8 cellular contexts compared by ENCODE assay signal in the genomic region with DNA sequence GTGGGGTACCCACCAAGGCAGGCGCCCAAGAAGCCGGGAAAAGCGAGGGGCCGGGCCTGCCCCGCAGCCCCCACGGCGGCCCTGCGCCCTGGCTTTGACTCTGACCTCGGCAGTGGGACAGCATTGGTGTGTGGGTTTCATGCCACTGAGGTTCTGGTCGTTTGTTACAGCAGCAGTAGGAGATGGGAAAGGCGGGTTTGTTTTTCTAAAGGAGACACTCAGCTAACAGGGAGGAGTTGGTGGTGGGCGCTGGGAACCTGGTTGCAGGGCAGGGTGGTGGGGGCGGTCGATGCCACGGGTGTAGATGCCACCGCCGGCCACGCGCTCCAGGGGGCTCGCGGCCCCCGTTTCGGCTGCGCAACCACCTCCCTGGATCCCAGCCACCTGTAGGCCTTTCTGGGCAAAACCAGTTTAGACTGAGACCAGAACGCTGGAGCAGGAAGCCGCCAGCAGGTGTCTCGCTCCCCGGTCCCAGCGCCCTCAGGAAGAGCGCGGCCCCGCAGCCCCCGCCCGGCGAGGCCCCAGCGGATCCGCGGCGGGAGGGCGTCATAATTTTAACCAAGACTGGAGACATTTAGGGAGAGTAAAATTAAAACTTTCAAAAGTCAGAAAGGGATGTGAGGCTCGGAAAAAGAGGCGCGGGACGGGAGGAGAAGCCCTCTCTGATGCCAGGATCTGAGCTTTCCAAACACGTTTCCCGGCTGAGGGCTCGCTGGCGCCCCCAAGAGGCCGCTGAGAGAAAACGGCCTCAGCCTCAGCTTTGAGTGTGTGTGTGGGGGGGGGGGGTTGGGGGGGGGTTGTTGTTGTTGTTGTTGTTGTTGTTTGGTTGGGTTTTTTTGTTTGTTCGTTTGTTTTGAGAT. TPM values are rescaled to one million over a fixed set of nuclear protein-coding genes. Genes with fewer than 3 reads are reported as not detected.
DNase-seq lines count a peak whose midpoint lies in the region; ATAC-seq and TF ChIP-seq lines count a peak whose summit lies in the region.

No MANE protein-coding gene starts in this region.

- intact Hi-C loops in CD4-positive, alpha-beta memory T cell (cut with micrococcal nuclease): loop anchor here (1.0 kb wide), 1 partner anchor 388 kb away; no protein-coding TSS in a partner anchor
- intact Hi-C loops in Panc1 (cut with micrococcal nuclease; ENCODE audit: unreplicated experiment): no loop called here

- ATAC-seq in GM21367 (IDR thresholded peaks at IDR 0.05; ENCODE audit: unreplicated experiment): peak; percentile 82
- peak; percentile 99 for ATAC-seq in Panc1

- H3K27ac Mint-ChIP-seq in CD4-positive, alpha-beta memory T cell: no peak overlapping the region
- H3K27ac Mint-ChIP-seq in osteocyte (ENCODE audit: unreplicated experiment) (peak overlapping the region; percentile 76), type B pancreatic cell (no peak overlapping the region)

- no peaks in the 10 kb centered on the region for H3K9me3 ChIP-seq in CD4-positive, alpha-beta memory T cell (ENCODE audit: control insufficient read depth in 1 of 2, low read length in 2 of 2)
- no peaks in the 10 kb centered on the region for H3K9me3 ChIP-seq in Panc1 (ENCODE audit: control insufficient read depth, insufficient read depth, low read depth, low read length)

- peak in 4 of 5 donors; percentile 15 to 41 (median 40) for DNase-seq in CD4-positive, alpha-beta memory T cell
- DNase-seq in Panc1 (ENCODE audit: low read depth, low spot score) (peak; percentile 51), germinal center (ENCODE audit: low spot score) (peak; percentile 71), osteocyte (ENCODE audit: extremely low spot score, unreplicated experiment) (peak; percentile 92), type B pancreatic cell (ENCODE audit: extremely low spot score, unreplicated experiment) (peak; percentile 83)
- peak in 3 of 4 experiments; percentile 6 to 17 (median 12) for DNase-seq in activated naive CD4-positive, alpha-beta T cell (lab: John Stamatoyannopoulos, UW)

- no peaks in the 10 kb centered on the region for H3K9me3 Mint-ChIP-seq in CD4-positive, alpha-beta memory T cell
- H3K9me3 Mint-ChIP-seq in osteocyte (ENCODE audit: unreplicated experiment): no peaks in the 10 kb centered on the region
- H3K9me3 Mint-ChIP-seq in type B pancreatic cell: no peaks in the 10 kb centered on the region

- TF ChIP-seq CTCF in Panc1 (IDR thresholded peaks at IDR 0.05) (peak; percentile 95), osteocyte (IDR thresholded peaks at IDR 0.05) (peak; percentile 79), type B pancreatic cell (conservative IDR thresholded peaks at IDR 0.05) (peak; percentile 80)

- H3K4me1 ChIP-seq in CD4-positive, alpha-beta memory T cell (ENCODE audit: insufficient read depth, low read length): no peaks in the 10 kb centered on the region
- H3K4me1 ChIP-seq in Panc1 (ENCODE audit: control insufficient read depth, insufficient read depth, low read length): 0 out of 2 replicates have a peak, but pooled peaks cover 2% of the 10 kb centered on the region

- peak overlapping the region in 1 of 2 donors; percentile 9 for H3K4me3 ChIP-seq in CD4-positive, alpha-beta memory T cell (ENCODE audit: low read length in 2 of 2)
- peak overlapping the region; percentile 47 to 50 for H3K4me3 ChIP-seq in Panc1 (ENCODE audit: low read depth in 2 of 2, low read length in 2 of 2)

- TF ChIP-seq EP300 in Ishikawa (IDR thresholded peaks at IDR 0.05; ENCODE audit: borderline replicate concordance): no peak

- peaks cover 4 to 16% of the 10 kb centered on the region in 2 donors for H3K27me3 Mint-ChIP-seq in CD4-positive, alpha-beta memory T cell
- H3K27me3 Mint-ChIP-seq in osteocyte (ENCODE audit: unreplicated experiment) (peaks cover 4% of the 10 kb centered on the region), type B pancreatic cell (peaks cover 3% of the 10 kb centered on the region)

- POLR2A ChIA-PET in CD4-positive, alpha-beta memory T cell (lab: Charles Lee; ENCODE audit: partially characterized antibody): no interaction called here
- POLR2A ChIA-PET in Panc1 (lab: Charles Lee): interaction anchor here (0.5 to 0.6 kb wide), 4 partner anchors 9 to 106 kb away, joined by 3 to 9 read pairs (median 3); partner anchors contain the start of gene AFG3L2

- peak overlapping the region in 7 of 8 donors; percentile 43 to 77 (median 71) for H3K4me3 Mint-ChIP-seq in CD4-positive, alpha-beta memory T cell
- peak overlapping the region; percentile 81 for H3K4me3 Mint-ChIP-seq in osteocyte (ENCODE audit: unreplicated experiment)
- peak overlapping the region; percentile 82 for H3K4me3 Mint-ChIP-seq in type B pancreatic cell

- no peaks in the 10 kb centered on the region for H3K36me3 ChIP-seq in CD4-positive, alpha-beta memory T cell (ENCODE audit: insufficient read depth, low read length)
- H3K36me3 ChIP-seq in Panc1 (ENCODE audit: control insufficient read depth, insufficient read depth, low read length): no peaks in the 10 kb centered on the region

- CTCF ChIA-PET in CD4-positive, alpha-beta memory T cell (lab: Charles Lee; ENCODE audit: partially characterized antibody): interaction anchor here (0.8 to 2.1 kb wide), 8 partner anchors 8 to 121 kb away, joined by 3 to 8 read pairs (median 4); no protein-coding TSS in a partner anchor
- CTCF ChIA-PET in Panc1 (lab: Charles Lee): interaction anchor here (0.6 to 0.9 kb wide), 8 partner anchors 28 to 1397 kb away, joined by 3 to 8 read pairs (median 3); no protein-coding TSS in a partner anchor

- BruUV-seq in Panc1 (replicated peaks; lab: Mats Ljungman, UMichigan): no TSS peak

- H3K36me3 Mint-ChIP-seq in CD4-positive, alpha-beta memory T cell: no peaks in the 10 kb centered on the region
- H3K36me3 Mint-ChIP-seq in osteocyte (ENCODE audit: unreplicated experiment) (no peaks in the 10 kb centered on the region), type B pancreatic cell (no peaks in the 10 kb centered on the region)

- peak; percentile 24; the same call in 1 of the 2 replicates for TF ChIP-seq RAD21 in Ishikawa (IDR thresholded peaks at IDR 0.05; ENCODE audit: low read depth)

- no peaks in the 10 kb centered on the region for H3K27me3 ChIP-seq in CD4-positive, alpha-beta memory T cell (ENCODE audit: insufficient read depth, low read length)
- H3K27me3 ChIP-seq in Panc1 (ENCODE audit: control insufficient read depth, insufficient read depth, low read length): no peaks in the 10 kb centered on the region

- H3K4me1 Mint-ChIP-seq in CD4-positive, alpha-beta memory T cell: peaks cover 0 to 4% (median 1%) of the 10 kb centered on the region in 4 donors
- peaks cover 1% of the 10 kb centered on the region for H3K4me1 Mint-ChIP-seq in osteocyte (ENCODE audit: unreplicated experiment)
- no peaks in the 10 kb centered on the region for H3K4me1 Mint-ChIP-seq in type B pancreatic cell (ENCODE audit: unreplicated experiment)

- in situ Hi-C loops in Panc1 (cut with HindIII; ENCODE audit: low pct_unique_long_range_greater_than_20kb, low sequenced_read_pairs): no loop called here

- no peak overlapping the region for H3K27ac ChIP-seq in CD4-positive, alpha-beta memory T cell (ENCODE audit: low read depth, low read length)
- H3K27ac ChIP-seq in Panc1 (ENCODE audit: low read length): peak overlapping the region; percentile 81

TF ChIP-seq in Ishikawa, 13 proteins besides CTCF, POLR2A, EP300 and RAD21:
- TF ChIP-seq EGR1 (IDR thresholded peaks at IDR 0.05): no peak
- 0 out of 2 replicates have a peak, but pooled peaks have one; percentile 8 for TF ChIP-seq YY1 (IDR thresholded peaks at IDR 0.05; ENCODE audit: low read depth)
- peak; percentile 80; the same call in 1 of the 2 replicates for TF ChIP-seq ZBTB7A (IDR thresholded peaks at IDR 0.05; ENCODE audit: low read depth)

RNA-seq across cellular contexts. Expression of gene CIDEA, which starts 17.4 kb away (rescaled TPM):
- total RNA-seq in CD4-positive, alpha-beta memory T cell: not detected
- polyA plus RNA-seq in CD4-positive, alpha-beta memory T cell: not detected
- total RNA-seq in Panc1 (2021; ENCODE audit: unreplicated experiment) (not detected), osteocyte (not detected in 2 replicates), type B pancreatic cell (ENCODE audit: low replicate concordance) (not detected in 2 replicates)
- not detected for polyA plus RNA-seq in Panc1 (2012; ENCODE audit: insufficient read length)

RNA-seq across cellular contexts. Expression of gene TUBB6, which starts 36.4 kb away (rescaled TPM):
- total RNA-seq in CD4-positive, alpha-beta memory T cell: 1 to 10 TPM in 1 of 2 experiments, under 1 TPM in 1; 0.96 to 1.9 TPM
- polyA plus RNA-seq in CD4-positive, alpha-beta memory T cell: 1 to 10 TPM; 1.3 to 3.2 TPM
- 125 TPM for total RNA-seq in Panc1 (2021; ENCODE audit: unreplicated experiment)
- 310 TPM for polyA plus RNA-seq in Panc1 (2012; ENCODE audit: insufficient read length)
- 116 and 118 TPM in 2 replicates for total RNA-seq in osteocyte
- 56.5 and 83.8 TPM in 2 replicates for total RNA-seq in type B pancreatic cell (ENCODE audit: low replicate concordance)

Comparison
In these comparisons a context has a peak if more than half of its experiments do, and no peak if none do; other contexts are left out.
1. DNase-seq: peak in every context shown above with its lines; median percentile 92 in osteocyte; 83 in type B pancreatic cell; 71 in germinal center; 51 in Panc1; 40 in CD4-positive, alpha-beta memory T cell; 12 in activated naive CD4-positive, alpha-beta T cell.
2. RNA of gene TUBB6, which starts 36.4 kb away (total RNA-seq): 125 TPM in Panc1 (single experiment), 116 to 118 TPM in osteocyte and 56.5 to 83.8 TPM in type B pancreatic cell; 0.96 to 1.9 TPM in CD4-positive, alpha-beta memory T cell; every median in the first group is over 10 times any median in the second.
3. Peak in every context shown above with its lines, with median percentiles within 50 percentile points of each other: H3K4me3 Mint-ChIP-seq and CTCF ChIP-seq.